33 cellular contexts compared by ENCODE assay signal in genomic region chr2:181917378-181917735, GRCh38. TPM values are rescaled to one million over a fixed set of nuclear protein-coding genes. Genes with fewer than 3 reads are reported as not detected.
DNase-seq lines count a peak whose midpoint lies in the region; ATAC-seq, FAIRE-seq and TF ChIP-seq lines count a peak whose summit lies in the region.
"Had no signal": no experiment of that assay in that cellular context is flagged by ENCODE, and none has a peak within 500 bp of the region (broad histone marks: within the 10 kb centered on the region; RNA-seq: fewer than 3 reads in every experiment).

No MANE protein-coding gene starts in this region.

- H3K36me3 ChIP-seq in GM12878 (ENCODE audit: control insufficient read depth in 2 of 2, insufficient read depth in 2 of 2, low read length in 1 of 2) (peaks cover 10 to 24% of the 10 kb centered on the region in 2 experiments), right lobe of liver (peaks cover 8 to 81% (median 28%) of the 10 kb centered on the region in 4 donors), BE2C (no peaks in the 10 kb centered on the region)

- H3K4me1 ChIP-seq in GM12878 (ENCODE audit: control insufficient read depth, insufficient read depth, low read length) (no peaks in the 10 kb centered on the region), right lobe of liver (peaks cover 0 to 25% (median 5%) of the 10 kb centered on the region in 4 donors), BE2C (no peaks in the 10 kb centered on the region)
- H3K4me1 ChIP-seq: HAP-1, prostate gland, tibial artery had no signal

- no peak for TF ChIP-seq RAD21 in GM12878 (IDR thresholded peaks at IDR 0.05; ENCODE audit: insufficient read depth, low read depth, low read length)

- H3K4me2 ChIP-seq in GM12878 (ENCODE audit: control insufficient read depth, insufficient read depth): no peak overlapping the region

- no peaks in the 10 kb centered on the region for H3K79me2 ChIP-seq in GM12878 (ENCODE audit: control insufficient read depth, insufficient read depth, low read length)

- SMC1A ChIA-PET in GM12878 (lab: Charles Lee; ENCODE audit: uncharacterized antibody, unreplicated experiment): no interaction called here

- H2AFZ ChIP-seq in GM12878 (ENCODE audit: control insufficient read depth, low read depth, low read length): no peak overlapping the region

- H3K36me3 Mint-ChIP-seq in Calu3 (ENCODE audit: insufficient read depth, unreplicated experiment): peaks cover 84% of the 10 kb centered on the region

- CTCF ChIA-PET in Calu3 (lab: Charles Lee) (interaction anchor here (1.4 kb wide), 1 partner anchor 161 kb away, joined by 3 read pairs; no protein-coding TSS in a partner anchor), GM12878 (lab: Yijun Ruan, JAX) (interaction anchor here (1.4 kb wide), 1 partner anchor 11 kb away, joined by 3 read pairs; no protein-coding TSS in a partner anchor)

- FAIRE-seq in GM12878 (lab: Jason Lieb, UNC): peak; percentile 38
- FAIRE-seq: GM18507 had no signal

- intact Hi-C loops in Calu3 (cut with micrococcal nuclease; ENCODE audit: unreplicated experiment): no loop called here
- intact Hi-C loops in GM12878 (cut with micrococcal nuclease; ENCODE audit: unreplicated experiment): no loop called here
- intact Hi-C loops in right lobe of liver (cut with DNase I): no loop called here
- intact Hi-C loops in Right ventricle myocardium superior (cut with DNase I): no loop called here

- no peaks in the 10 kb centered on the region for H3K9me3 Mint-ChIP-seq in Calu3 (ENCODE audit: low read depth, unreplicated experiment)
- H3K9me3 Mint-ChIP-seq: activated naive CD4-positive, alpha-beta T cell treated with anti-CD3 and anti-CD28 coated beads, Interleukin-2, amount 50 U/mL, for 72 hours; CD8-positive, alpha-beta T cell; effector memory CD8-positive, alpha-beta T cell; mesothelial cell of epicardium; naive B cell had no signal

- in situ Hi-C loops in GM12878 (cut with MboI): no loop called here

- H3K27me3 Mint-ChIP-seq in Calu3 (ENCODE audit: unreplicated experiment): no peaks in the 10 kb centered on the region
- H3K27me3 Mint-ChIP-seq: activated CD4-positive, alpha-beta T cell treated with anti-CD3 and anti-CD28 coated beads for 36 hours; B cell; effector memory CD8-positive, alpha-beta T cell; naive B cell had no signal

- DNase-seq in Calu3 (no peak), GM12878 (ENCODE audit: low read depth, low spot score) (no peak), right lobe of liver (no peak), BE2C (no peak), Right ventricle myocardium superior (no peak), NCI-H1105 treated with DMSO at 0.1 percent for 48 hours (lab: John Stamatoyannopoulos, UW) (no peak)
- DNase-seq in activated CD4-positive, alpha-beta T cell treated with anti-CD3 and anti-CD28 coated beads for 48 hours: no peak
- DNase-seq: ACHN; activated CD4-positive, alpha-beta T cell treated with anti-CD3 and anti-CD28 coated beads for 36 hours; activated effector memory CD4-positive, alpha-beta T cell treated with Interleukin-2 at 50 U/mL for 16 hours; amygdala; CD8-positive, alpha-beta T cell; cortex of kidney; effector memory CD8-positive, alpha-beta T cell; head of caudate nucleus; islet precursor cell; naive B cell; NCI-H1048; NCI-H187 treated with DMSO at 0.1 percent for 48 hours; NCI-H526 treated with DMSO at 0.1 percent for 48 hours; stimulated activated CD4-positive, alpha-beta T cell treated with anti-CD3 and anti-CD28 coated beads, Interleukin-4, amount 100 ng/mL, for 1 hour; T-helper 9 cell; tibial artery had no signal

- H4K20me1 ChIP-seq in GM12878 (ENCODE audit: control insufficient read depth, insufficient read depth): no peaks in the 10 kb centered on the region

- H3K27ac Mint-ChIP-seq in Calu3 (ENCODE audit: unreplicated experiment): no peak overlapping the region
- H3K27ac Mint-ChIP-seq: activated CD4-positive, alpha-beta T cell treated with anti-CD3 and anti-CD28 coated beads for 36 hours; B cell; CD8-positive, alpha-beta T cell; effector memory CD8-positive, alpha-beta T cell; mesothelial cell of epicardium had no signal

- ATAC-seq in HG02678 (IDR thresholded peaks at IDR 0.05; ENCODE audit: unreplicated experiment) (peak; percentile 49), GM12878 (no peak), right lobe of liver (peak; percentile 33 to 53 (median 43)), Right ventricle myocardium superior (ENCODE audit: poor library complexity) (no peak)
- ATAC-seq: activated CD4-positive, alpha-beta T cell treated with anti-CD3 and anti-CD28 coated beads for 36 hours; activated naive CD4-positive, alpha-beta T cell treated with anti-CD3 and anti-CD28 coated beads, Interleukin-2, amount 50 U/mL, for 72 hours; CD8-positive, alpha-beta T cell; effector memory CD8-positive, alpha-beta T cell; esophagus mucosa; sciatic nerve had no signal

- TF ChIP-seq EP300 in GM12878 (IDR thresholded peaks at IDR 0.05; ENCODE audit: borderline replicate concordance in 1 of 2, control insufficient read depth in 1 of 2, low read depth in 2 of 2, low read length in 2 of 2): no peak

- H3K9ac ChIP-seq in GM12878 (ENCODE audit: control insufficient read depth, insufficient read depth, low read length): no peak overlapping the region

- H3K4me3 ChIP-seq in GM12878 (no peak overlapping the region), right lobe of liver (no peak overlapping the region), BE2C (ENCODE audit: low read depth, low read length) (no peak overlapping the region)
- H3K4me3 ChIP-seq: HAP-1, prostate gland, tibial artery had no signal

- peak overlapping the region; percentile 3 for H3K4me3 Mint-ChIP-seq in Calu3 (ENCODE audit: low read depth, unreplicated experiment)
- H3K4me3 Mint-ChIP-seq: activated CD4-positive, alpha-beta T cell treated with anti-CD3 and anti-CD28 coated beads for 36 hours; B cell; CD8-positive, alpha-beta T cell; effector memory CD8-positive, alpha-beta T cell; mesothelial cell of epicardium; naive B cell had no signal

- TF ChIP-seq CTCF in Calu3 (IDR thresholded peaks at IDR 0.05; ENCODE audit: unreplicated experiment): no peak
- TF ChIP-seq CTCF in GM12878 (IDR thresholded peaks at IDR 0.05 in 2 of 3, conservative IDR thresholded peaks at IDR 0.05 in 1 of 3; ENCODE audit: control insufficient read depth in 2 of 3, extremely low read depth in 1 of 3, insufficient read depth in 1 of 3, low read depth in 3 of 3, low read length in 3 of 3): no peak
- no peak for TF ChIP-seq CTCF in right lobe of liver (IDR thresholded peaks at IDR 0.05)
- no peak for TF ChIP-seq CTCF in BE2C (IDR thresholded peaks at IDR 0.05; ENCODE audit: low read depth, low read length)

- BruUV-seq in Calu3 (replicated peaks; lab: Mats Ljungman, UMichigan) (no TSS peak), GM12878 (replicated peaks; lab: Mats Ljungman, UMichigan) (no TSS peak)

- H3K9me3 ChIP-seq in GM12878 (replicated peaks; ENCODE audit: control insufficient read depth, insufficient read depth, low read length) (no peaks in the 10 kb centered on the region), right lobe of liver (no peaks in the 10 kb centered on the region), BE2C (no peaks in the 10 kb centered on the region)
- H3K9me3 ChIP-seq: HAP-1, neutrophil, prostate gland, tibial artery had no signal

- H3K27ac ChIP-seq in GM12878 (ENCODE audit: control insufficient read depth, insufficient read depth) (no peak overlapping the region), right lobe of liver (peak overlapping the region in 1 of 3 donors; percentile 24)
- H3K27ac ChIP-seq: neutrophil, prostate gland, tibial artery had no signal

- RAD21 ChIA-PET in GM12878 (lab: Charles Lee; ENCODE audit: unreplicated experiment): no interaction called here

- no peaks in the 10 kb centered on the region for H3K27me3 ChIP-seq in GM12878 (replicated peaks in 1 of 2; ENCODE audit: control insufficient read depth in 2 of 2, insufficient read depth in 2 of 2, low read length in 1 of 2)
- no peaks in the 10 kb centered on the region for H3K27me3 ChIP-seq in right lobe of liver
- H3K27me3 ChIP-seq in BE2C: no peaks in the 10 kb centered on the region
- H3K27me3 ChIP-seq: neutrophil, tibial artery had no signal

- POLR2A ChIA-PET in GM12878 (lab: Charles Lee): no interaction called here

- H3K4me1 Mint-ChIP-seq in Calu3 (ENCODE audit: low read depth, unreplicated experiment): peaks cover 45% of the 10 kb centered on the region
- H3K4me1 Mint-ChIP-seq: activated CD4-positive, alpha-beta T cell treated with anti-CD3 and anti-CD28 coated beads for 36 hours; B cell; mesothelial cell of epicardium; naive B cell had no signal

- 0% methylated on average over 1 of the region's 1 CpG for WGBS in GM12878 (ENCODE audit: insufficient coverage, insufficient replicate concordance, low lambda C conversion rate, missing lambda C conversion rate)
- 12% methylated on average over 1 of the region's 1 CpG for WGBS in right lobe of liver (ENCODE audit: insufficient coverage, low coverage, low lambda C conversion rate, missing lambda C conversion rate)

- TF ChIP-seq POLR2A in GM12878 (IDR thresholded peaks at IDR 0.05; ENCODE audit: low read depth, low read length): no peak
- no peak for TF ChIP-seq POLR2A in right lobe of liver (IDR thresholded peaks at IDR 0.05)

TF ChIP-seq in GM12878, 131 proteins besides CTCF, POLR2A, EP300 and RAD21 (continues in another document):
- TF ChIP-seq POU2F2 (IDR thresholded peaks at IDR 0.05; ENCODE audit: borderline replicate concordance, low read depth, low read length): no peak

RNA-seq across cellular contexts. Expression of gene ITPRID2, which starts 25.8 kb away (rescaled TPM):
- total RNA-seq in Calu3 (2022) (375 and 411 TPM in 2 replicates), GM12878 (2014; rRNA removed) (12.6 and 15.5 TPM in 2 replicates), GM12878 (2014; rRNA removed; fragmentation: Illumina TruSeq; extraction: Trizol) (17.5 and 18.0 TPM in 2 replicates), GM12878 (2021) (22.5 and 23.7 TPM in 2 replicates), right lobe of liver (100 to 1,000 TPM in 2 of 6 experiments, 10 to 100 TPM in 4; 49.4 to 129 (median 74.5) TPM), Right ventricle myocardium superior (65.6 TPM)
- 93.0 and 98.0 TPM in 2 replicates for total RNA-seq in GM12878 (2013; cell fraction: nucleolus; rRNA removed)
- polyA plus RNA-seq in GM12878 (2011; ENCODE audit: low read depth): 9.3 TPM
- polyA plus RNA-seq in GM12878 (2011; rRNA removed) (22.9 and 37.6 TPM in 2 replicates), GM12878 (2014; fragmentation: Illumina TruSeq; extraction: Trizol) (22.0 and 26.0 TPM in 2 replicates), GM12878 (2014; fragmentation: Nextera tagmentation; extraction: Ambion mirVana) (1 to 10 TPM; 4.7 to 6.8 TPM), GM12878 (2014; rRNA removed) (13.2 and 13.6 TPM in 2 replicates), GM12878 (2016; fragmentation: Nextera tagmentation; extraction: Ambion mirVana) (10 to 100 TPM in 1 of 2 experiments, 1 to 10 TPM in 1; 9.2 to 11.2 TPM)
- polyA plus RNA-seq in GM12878 (2011; cell fraction: cytosol; rRNA removed): 11.0 and 11.6 TPM in 2 replicates
- 21.1 and 22.8 TPM in 2 replicates for polyA plus RNA-seq in GM12878 (2011; cell fraction: nucleus; rRNA removed)
- 10.5 and 15.5 TPM in 2 replicates for polyA plus RNA-seq in GM12878 (2012)
- polyA minus RNA-seq in GM12878 (2011; rRNA and poly(A)+ RNA removed): 22.0 and 23.6 TPM in 2 replicates
- 7.4 and 7.8 TPM in 2 replicates for polyA minus RNA-seq in GM12878 (2011; cell fraction: cytosol; rRNA and poly(A)+ RNA removed)
- polyA minus RNA-seq in GM12878 (2011; cell fraction: nucleus; rRNA and poly(A)+ RNA removed): 24.8 and 36.0 TPM in 2 replicates
- polyA plus RNA-seq in BE2C (2012; ENCODE audit: insufficient read depth, insufficient read length, low read depth): 24.0 TPM

Comparison
In these comparisons a context has a peak if more than half of its experiments do, and no peak if none do; other contexts are left out.
1. ATAC-seq: peak in HG02678 (single experiment) and right lobe of liver (4 of 4); none in GM12878 (single experiment) and Right ventricle myocardium superior (single experiment).